In the genomic region with DNA sequence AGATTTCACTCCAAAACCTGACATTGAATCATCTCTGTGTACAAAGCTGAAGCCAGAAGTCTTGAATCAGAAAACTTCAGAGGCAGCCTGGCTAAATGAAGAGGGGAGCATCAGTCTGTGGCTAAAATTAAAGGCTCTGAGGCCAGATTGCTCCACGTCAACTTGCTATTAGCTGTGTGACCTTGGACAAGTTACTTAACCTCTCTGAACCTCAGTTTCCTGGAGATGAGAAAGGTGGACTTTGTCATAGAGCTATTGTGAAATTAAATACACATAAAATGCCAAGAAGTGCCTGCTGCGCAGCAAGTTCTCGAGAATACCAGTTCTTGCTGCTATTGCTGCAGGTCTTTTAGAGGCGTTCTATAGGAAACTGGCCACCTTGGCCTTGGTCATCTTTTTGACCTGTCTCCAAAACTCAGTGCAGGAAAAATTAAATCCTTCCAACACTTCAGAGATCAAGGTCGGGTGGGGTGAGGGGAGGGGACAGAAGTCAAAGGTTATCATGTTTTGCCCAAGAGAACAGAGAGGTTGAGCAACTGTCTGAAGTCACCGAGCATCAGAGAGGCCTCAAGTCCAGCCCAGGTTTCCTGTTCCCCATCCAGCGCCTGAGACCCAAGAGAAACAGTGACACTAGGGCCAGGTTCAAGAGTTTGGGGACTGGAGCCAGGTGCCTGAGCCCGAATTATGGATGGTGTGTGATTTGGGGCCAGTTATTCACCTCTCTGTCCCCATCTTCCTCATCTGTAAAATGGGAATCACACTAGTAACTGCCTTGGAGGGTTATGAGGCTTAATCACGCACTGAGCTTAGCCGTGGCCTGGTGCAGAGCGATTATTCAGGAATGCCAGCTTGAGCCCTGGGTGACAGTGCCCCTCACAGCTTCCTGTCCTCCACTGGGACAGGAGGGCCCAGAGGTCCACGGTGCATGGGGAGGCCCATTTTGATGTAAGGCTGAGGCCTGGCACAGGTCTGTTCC, we compare ENCODE assay signal across 23 cellular contexts. TPM values are rescaled to one million over a fixed set of nuclear protein-coding genes. Genes with fewer than 3 reads are reported as not detected.
DNase-seq lines count a peak whose midpoint lies in the region; TF ChIP-seq lines count a peak whose summit lies in the region.
"Had no signal": no experiment of that assay in that cellular context is flagged by ENCODE, and none has a peak within 500 bp of the region (broad histone marks: within the 10 kb centered on the region; RNA-seq: fewer than 3 reads in every experiment).

No MANE protein-coding gene starts in this region.

- no peaks in the 10 kb centered on the region for H3K27me3 ChIP-seq in mucosa of rectum (ENCODE audit: control insufficient read depth in 2 of 2, insufficient read depth in 2 of 2, low read length in 2 of 2)
- H3K27me3 ChIP-seq in dorsolateral prefrontal cortex, result no peaks in the 10 kb centered on the region
- H3K27me3 ChIP-seq: esophagus squamous epithelium had no signal

- CTCF ChIA-PET in RWPE1 (lab: Yijun Ruan, JAX), result interaction anchor here (0.7 to 1.0 kb wide), 2 partner anchors 45 to 251 kb away, joined by 3 to 4 read pairs; no protein-coding TSS in a partner anchor

- POLR2A ChIA-PET in RWPE1 (lab: Yijun Ruan, JAX; ENCODE audit: low non-redundant PET), result no interaction called here

- intact Hi-C loops in dorsolateral prefrontal cortex (cut with DNase I), result no loop called here

- no peak for TF ChIP-seq CTCF in AG10803 (conservative IDR thresholded peaks at IDR 0.05; ENCODE audit: low read length)
- no peak for TF ChIP-seq CTCF in RWPE1 (conservative IDR thresholded peaks at IDR 0.05; ENCODE audit: low read depth)
- no peak for TF ChIP-seq CTCF in dorsolateral prefrontal cortex (IDR thresholded peaks at IDR 0.05 in 54 of 56, conservative IDR thresholded peaks at IDR 0.05 in 2 of 56; ENCODE audit: low read depth in 1 of 56, partially characterized antibody in 56 of 56)

- H3K4me3 ChIP-seq in AG10803 (ENCODE audit: low read length), result no peak overlapping the region
- H3K4me3 ChIP-seq in mucosa of rectum (ENCODE audit: low read length in 2 of 2), result no peak overlapping the region
- peak overlapping the region in 1 of 59 donors; percentile 2 for H3K4me3 ChIP-seq in dorsolateral prefrontal cortex
- H3K4me3 ChIP-seq: esophagus squamous epithelium, HAP-1, skin epidermis had no signal

- no peaks in the 10 kb centered on the region for H3K36me3 ChIP-seq in mucosa of rectum (ENCODE audit: control insufficient read depth in 2 of 2, insufficient read depth in 2 of 2, low read length in 2 of 2)
- H3K36me3 ChIP-seq: esophagus squamous epithelium, HAP-1 had no signal

- H3K4me1 ChIP-seq in mucosa of rectum (ENCODE audit: control insufficient read depth in 2 of 2, insufficient read depth in 2 of 2, low read length in 2 of 2), result peaks cover 33 to 51% of the 10 kb centered on the region in 2 donors
- H3K4me1 ChIP-seq: HAP-1 had no signal

- peak overlapping the region; percentile 88; the same call in 1 of the 2 replicates for H3K27ac ChIP-seq in RWPE1
- H3K27ac ChIP-seq in mucosa of rectum (ENCODE audit: low read depth in 2 of 2, low read length in 2 of 2), result peak overlapping the region; percentile 25 to 70
- H3K27ac ChIP-seq in dorsolateral prefrontal cortex, result no peak overlapping the region
- H3K27ac ChIP-seq: esophagus squamous epithelium had no signal

- H3K9me3 ChIP-seq in mucosa of rectum (ENCODE audit: control insufficient read depth in 2 of 2, low read length in 2 of 2), result no peaks in the 10 kb centered on the region
- H3K9me3 ChIP-seq: esophagus squamous epithelium, HAP-1 had no signal

- DNase-seq in AG10803 (ENCODE audit: low read depth) (peak; percentile 38), RWPE1 (ENCODE audit: low spot score) (no peak), fibroblast of peridontal ligament (ENCODE audit: extremely low read depth) (peak; percentile 51), activated gamma-delta T cell (lab: John Stamatoyannopoulos, UW) (no peak), dorsolateral prefrontal cortex (no peak), NCI-H82 treated with DMSO at 0.1 percent for 48 hours (lab: John Stamatoyannopoulos, UW; ENCODE audit: unreplicated experiment) (no peak), NCI-H524 (lab: John Stamatoyannopoulos, UW) (no peak)
- DNase-seq: ACHN; activated CD4-positive, alpha-beta T cell treated with anti-CD3 and anti-CD28 coated beads, Interleukin-2, amount 50 U/mL, for 1 hour; activated CD8-positive, alpha-beta memory T cell treated with anti-CD3 and anti-CD28 coated beads, Interleukin-2, amount 50 U/mL, for 4 hours; amniotic stem cell; caudate nucleus; DMS79; effector CD8-positive, alpha-beta T cell; esophagus squamous epithelium; naive thymus-derived CD8-positive, alpha-beta T cell; stimulated activated CD4-positive, alpha-beta T cell treated with anti-CD3 and anti-CD28 coated beads, Interleukin-4, amount 100 ng/mL, for 4 hours; T-cell had no signal

- peak overlapping the region; percentile 9 to 50 for H3K9ac ChIP-seq in mucosa of rectum (ENCODE audit: low read depth in 1 of 2, low read length in 2 of 2)

RNA-seq across cellular contexts. Expression of a gene that starts 1.1 kb away (rescaled TPM):
- total RNA-seq in dorsolateral prefrontal cortex, result 10 to 100 TPM in 67 of 120 experiments, 1 to 10 TPM in 53; 1.6 to 94.0 (median 11.0) TPM
- total RNA-seq: lung microvascular endothelial cell; naive thymus-derived CD8-positive, alpha-beta T cell had no signal

RNA-seq across cellular contexts. Expression of a gene that starts 20.8 kb away (rescaled TPM):
- not detected for total RNA-seq in dorsolateral prefrontal cortex
- total RNA-seq: esophagus squamous epithelium; lung microvascular endothelial cell; naive thymus-derived CD8-positive, alpha-beta T cell; Right ventricle myocardium inferior; T-cell had no signal

Comparison
In these comparisons a context has a peak if more than half of its experiments do, and no peak if none do; other contexts are left out.
1. DNase-seq: peak in AG10803 (single experiment) and fibroblast of peridontal ligament (single experiment); none in RWPE1 (single experiment), activated gamma-delta T cell (single experiment), dorsolateral prefrontal cortex (0 of 10), NCI-H82 treated with DMSO at 0.1 percent for 48 hours (single experiment) and NCI-H524 (0 of 2).
2. H3K27ac ChIP-seq: peak in RWPE1 (single experiment) and mucosa of rectum (2 of 2); none in dorsolateral prefrontal cortex (0 of 59).